In the genomic region with DNA sequence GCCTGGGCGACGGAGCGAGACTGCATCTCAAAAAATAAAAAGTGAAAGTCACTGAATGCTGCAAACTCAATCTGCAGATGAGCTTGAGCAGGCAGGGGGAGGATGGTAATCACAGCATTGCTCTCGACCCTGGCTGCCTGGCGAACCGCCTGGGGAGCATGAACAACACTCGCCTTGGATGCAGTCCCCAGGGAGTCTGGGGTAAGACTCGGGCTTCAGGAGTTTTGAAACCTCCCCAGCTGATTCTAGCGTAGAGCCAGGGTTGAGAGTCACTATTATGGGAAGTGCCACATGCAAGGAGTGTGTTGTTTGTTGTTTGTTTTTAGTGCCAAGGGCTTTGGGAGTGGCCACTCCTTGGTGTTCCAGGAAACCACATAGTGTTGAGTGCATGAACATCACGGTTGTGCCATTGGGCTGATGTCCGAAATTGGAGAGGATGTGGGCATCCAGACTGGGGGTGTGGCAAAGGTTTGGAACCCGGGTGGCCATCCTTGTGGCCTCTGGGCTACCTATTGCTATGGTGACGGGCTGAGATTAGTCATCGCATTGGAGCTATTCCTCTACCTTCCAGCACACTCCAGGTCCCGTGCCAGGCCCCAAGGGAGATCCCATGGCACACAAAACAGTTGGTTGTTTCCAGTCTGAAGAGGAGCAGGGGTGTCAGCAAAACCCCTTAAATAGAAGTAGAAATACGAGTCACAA, we compare ENCODE assay signal across 10 cellular contexts.
A peak's percentile ranks its signal among the peaks of the same experiment; 100 is the strongest.
DNase-seq lines count a peak whose midpoint lies in the region; ATAC-seq and TF ChIP-seq lines count a peak whose summit lies in the region.
"Had no signal": no experiment of that assay in that cellular context is flagged by ENCODE, and none has a peak within 500 bp of the region (broad histone marks: within the 10 kb centered on the region; RNA-seq: fewer than 3 reads in every experiment).

No MANE protein-coding gene starts in this region.

- H3K79me2 ChIP-seq in mammary epithelial cell (ENCODE audit: insufficient read depth, low read length), result no peaks in the 10 kb centered on the region

- TF ChIP-seq CTCF in AG09319 (IDR thresholded peaks at IDR 0.05; ENCODE audit: low read depth, low read length) (no peak), mammary epithelial cell (conservative IDR thresholded peaks at IDR 0.05 in 1 of 2, IDR thresholded peaks at IDR 0.05 in 1 of 2; ENCODE audit: extremely low read depth in 1 of 2, insufficient read depth in 1 of 2, low read depth in 1 of 2, low read length in 2 of 2) (no peak)

- H3K36me3 ChIP-seq in mammary epithelial cell (ENCODE audit: insufficient read depth, low read length), result no peaks in the 10 kb centered on the region

- H3K27me3 ChIP-seq in mammary epithelial cell (ENCODE audit: insufficient read depth, low read length), result no peaks in the 10 kb centered on the region

- H3K4me2 ChIP-seq in mammary epithelial cell (ENCODE audit: insufficient read depth, low read depth, low read length), result peak overlapping the region; percentile 40

- no peak overlapping the region for H3K4me3 ChIP-seq in mammary epithelial cell (replicated peaks in 1 of 3; ENCODE audit: insufficient read depth in 1 of 3, low read depth in 2 of 3, low read length in 3 of 3)

- WGBS in mammary epithelial cell (ENCODE audit: low coverage, missing lambda C conversion rate), result 35% methylated on average over 10 of the region's 16 CpGs

- H3K9me3 ChIP-seq in mammary epithelial cell (replicated peaks; ENCODE audit: insufficient read depth, low read length), result no peaks in the 10 kb centered on the region

- intact Hi-C loops in mammary epithelial cell (cut with micrococcal nuclease), result no loop called here

- BruUV-seq in mammary epithelial cell (replicated peaks; lab: Mats Ljungman, UMichigan), result no TSS peak

- H3K9ac ChIP-seq in mammary epithelial cell (ENCODE audit: insufficient read depth, low read length), result no peak overlapping the region

- in situ Hi-C loops in mammary epithelial cell (cut with MboI; ENCODE audit: low sequenced_read_pairs in 2 of 2), result no loop called here

- DNase-seq in AG09319 (ENCODE audit: extremely low read depth, low read depth) (peak; percentile 89), HT1080 (ENCODE audit: low read depth) (peak; percentile 80), mammary epithelial cell (peak; percentile 39), mucosa of gallbladder (ENCODE audit: low spot score) (peak; percentile 53), Ammon's horn (ENCODE audit: low spot score) (no peak)
- no peak for DNase-seq in stimulated activated CD4-positive, alpha-beta T cell treated with anti-CD3 and anti-CD28 coated beads, Interleukin-2, amount 100 ng/mL, for 24 hours
- DNase-seq: activated CD8-positive, alpha-beta memory T cell treated with anti-CD3 and anti-CD28 coated beads for 24 hours; NCI-H510A had no signal

- H2AFZ ChIP-seq in mammary epithelial cell (ENCODE audit: low read depth, low read length), result peak overlapping the region; percentile 20

- ATAC-seq in GM21825 (IDR thresholded peaks at IDR 0.05; ENCODE audit: unreplicated experiment), result no peak
- ATAC-seq in HG02678 (IDR thresholded peaks at IDR 0.05; ENCODE audit: unreplicated experiment), result no peak

- dilution Hi-C loops in mammary epithelial cell (cut with HindIII; ENCODE audit: low sequenced_read_pairs), result no loop called here

- H3K4me1 ChIP-seq in mammary epithelial cell (ENCODE audit: insufficient read depth, low read length), result peaks cover 17% of the 10 kb centered on the region

- H4K20me1 ChIP-seq in mammary epithelial cell (ENCODE audit: insufficient read depth, low read length), result no peaks in the 10 kb centered on the region

- H3K27ac ChIP-seq in mammary epithelial cell (ENCODE audit: insufficient read depth, low read depth, low read length), result no peak overlapping the region

- CTCF ChIA-PET in mammary epithelial cell (lab: Charles Lee; ENCODE audit: low non-redundant PET), result no interaction called here

Comparison
In these comparisons a context has a peak if more than half of its experiments do, and no peak if none do; other contexts are left out.
1. DNase-seq: peak in AG09319 (single experiment), HT1080 (single experiment), mammary epithelial cell (single experiment) and mucosa of gallbladder (single experiment); none in stimulated activated CD4-positive, alpha-beta T cell treated with anti-CD3 and anti-CD28 coated beads, Interleukin-2, amount 100 ng/mL, for 24 hours (0 of 2) and Ammon's horn (single experiment).